ENCODE assay signal across 8 cellular contexts in the genomic region with DNA sequence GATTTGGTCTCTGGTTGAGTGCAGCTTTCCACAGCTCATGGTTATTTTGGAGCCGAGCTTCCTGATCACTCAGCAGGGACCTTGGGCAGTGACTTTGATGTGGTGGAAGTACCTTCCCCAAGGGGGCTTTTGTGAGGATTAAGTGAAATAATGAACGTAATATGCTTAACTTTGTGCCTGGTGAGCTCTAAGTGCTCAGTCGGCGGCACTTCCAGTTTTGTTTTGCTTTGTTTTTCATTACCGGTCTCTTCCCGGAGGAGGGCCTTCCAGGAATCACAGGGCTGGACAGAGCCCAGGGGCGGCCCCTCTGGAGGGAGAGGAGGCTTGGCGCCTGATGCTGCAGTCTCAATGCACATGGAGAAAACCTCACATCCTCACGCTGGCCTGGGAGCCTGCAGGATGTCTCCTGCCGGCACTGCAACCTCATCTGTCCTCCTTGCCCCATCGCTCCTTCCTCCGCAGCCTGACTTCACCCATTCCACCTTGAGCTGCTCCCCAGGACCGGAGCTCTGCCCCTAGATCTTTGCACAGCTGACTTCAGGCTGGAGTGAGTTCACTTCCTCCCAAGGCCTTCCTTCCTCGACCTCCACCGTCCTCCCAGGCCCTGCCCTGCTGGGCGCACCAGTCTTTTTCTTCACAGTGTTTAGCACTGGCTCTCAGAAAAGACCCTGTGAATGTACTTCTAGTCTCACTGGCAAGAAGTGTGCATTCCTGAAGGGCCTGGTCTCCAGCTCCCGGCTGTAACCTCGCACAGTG. TPM values are rescaled to one million over a fixed set of nuclear protein-coding genes. Genes with fewer than 3 reads are reported as not detected.
DNase-seq lines count a peak whose midpoint lies in the region; ATAC-seq and TF ChIP-seq lines count a peak whose summit lies in the region.

No MANE protein-coding gene starts in this region.

- H3K4me1 Mint-ChIP-seq in brain: peaks cover 47% of the 10 kb centered on the region

- 30% methylated on average over 18 of the region's 18 CpGs for WGBS in smooth muscle cell (ENCODE audit: low lambda C conversion rate)

- peaks cover 43% of the 10 kb centered on the region for H3K4me1 ChIP-seq in smooth muscle cell (ENCODE audit: low read depth)

- H4K20me1 ChIP-seq in smooth muscle cell (ENCODE audit: low read depth): peaks cover 27% of the 10 kb centered on the region

- H3K4me2 ChIP-seq in smooth muscle cell: peak overlapping the region; percentile 88

- no peaks in the 10 kb centered on the region for H3K9me3 ChIP-seq in smooth muscle cell (replicated peaks; ENCODE audit: low read depth)

- peak overlapping the region; percentile 23 to 89 (median 75) for H3K27ac Mint-ChIP-seq in brain

- H3K9ac ChIP-seq in smooth muscle cell (ENCODE audit: low read depth): no peak overlapping the region

- H3K4me3 ChIP-seq in smooth muscle cell: peak overlapping the region; percentile 69

- peaks cover 0 to 3% (median 0%) of the 10 kb centered on the region in 5 experiments for H3K9me3 Mint-ChIP-seq in brain

- H3K79me2 ChIP-seq in smooth muscle cell (ENCODE audit: low read depth): peaks cover 3% of the 10 kb centered on the region

- DNase-seq in MV-4-11 (lab: John Stamatoyannopoulos, UW) (peak; percentile 15), islet precursor cell (peak; percentile 86), smooth muscle cell (lab: John Stamatoyannopoulos, UW; ENCODE audit: unreplicated experiment) (peak; percentile 41), COR-L47 (lab: John Stamatoyannopoulos, UW) (no peak)

- no peak for TF ChIP-seq CTCF in C4-2B (conservative IDR thresholded peaks at IDR 0.05)
- TF ChIP-seq CTCF in brain (conservative IDR thresholded peaks at IDR 0.05): no peak
- no peak for TF ChIP-seq CTCF in smooth muscle cell (IDR thresholded peaks at IDR 0.05; ENCODE audit: borderline replicate concordance, insufficient read depth, poor library complexity, severe bottlenecking)

- peak overlapping the region; percentile 73 to 85 (median 82) for H3K4me3 Mint-ChIP-seq in brain

- H3K27me3 Mint-ChIP-seq in brain: peaks cover 26% of the 10 kb centered on the region

- H3K36me3 ChIP-seq in smooth muscle cell (ENCODE audit: low read depth): no peaks in the 10 kb centered on the region

- H3F3A ChIP-seq in smooth muscle cell (ENCODE audit: low read depth): peaks cover 21% of the 10 kb centered on the region

- no peaks in the 10 kb centered on the region for H3K27me3 ChIP-seq in smooth muscle cell (ENCODE audit: low read depth)

- no peak overlapping the region for H2AFZ ChIP-seq in smooth muscle cell (ENCODE audit: low read depth)

- peak overlapping the region; percentile 86 for H3K27ac ChIP-seq in C4-2B
- H3K27ac ChIP-seq in smooth muscle cell (ENCODE audit: low read depth): peak overlapping the region; percentile 17

- H3K36me3 Mint-ChIP-seq in brain: no peaks in the 10 kb centered on the region

- ATAC-seq in HG03469 (IDR thresholded peaks at IDR 0.05; ENCODE audit: unreplicated experiment): no peak
- ATAC-seq in GM21390 (IDR thresholded peaks at IDR 0.05; ENCODE audit: unreplicated experiment): no peak

RNA-seq across cellular contexts. Expression of a gene that starts 1.6 kb away (rescaled TPM):
- polyA plus RNA-seq in brain (ENCODE audit: insufficient read depth, low read depth, low replicate concordance): 5.6 TPM
- total RNA-seq in smooth muscle cell: 2.2 and 2.3 TPM in 2 replicates
- polyA plus RNA-seq in smooth muscle cell: 4.0 and 6.9 TPM in 2 replicates

RNA-seq across cellular contexts. Expression of a gene that starts 48.2 kb away (rescaled TPM):
- polyA plus RNA-seq in brain (ENCODE audit: insufficient read depth, low read depth, low replicate concordance) (34.1 TPM), smooth muscle cell (30.0 TPM in 2 replicates)
- 22.7 and 29.7 TPM in 2 replicates for total RNA-seq in smooth muscle cell
